In the genomic region with DNA sequence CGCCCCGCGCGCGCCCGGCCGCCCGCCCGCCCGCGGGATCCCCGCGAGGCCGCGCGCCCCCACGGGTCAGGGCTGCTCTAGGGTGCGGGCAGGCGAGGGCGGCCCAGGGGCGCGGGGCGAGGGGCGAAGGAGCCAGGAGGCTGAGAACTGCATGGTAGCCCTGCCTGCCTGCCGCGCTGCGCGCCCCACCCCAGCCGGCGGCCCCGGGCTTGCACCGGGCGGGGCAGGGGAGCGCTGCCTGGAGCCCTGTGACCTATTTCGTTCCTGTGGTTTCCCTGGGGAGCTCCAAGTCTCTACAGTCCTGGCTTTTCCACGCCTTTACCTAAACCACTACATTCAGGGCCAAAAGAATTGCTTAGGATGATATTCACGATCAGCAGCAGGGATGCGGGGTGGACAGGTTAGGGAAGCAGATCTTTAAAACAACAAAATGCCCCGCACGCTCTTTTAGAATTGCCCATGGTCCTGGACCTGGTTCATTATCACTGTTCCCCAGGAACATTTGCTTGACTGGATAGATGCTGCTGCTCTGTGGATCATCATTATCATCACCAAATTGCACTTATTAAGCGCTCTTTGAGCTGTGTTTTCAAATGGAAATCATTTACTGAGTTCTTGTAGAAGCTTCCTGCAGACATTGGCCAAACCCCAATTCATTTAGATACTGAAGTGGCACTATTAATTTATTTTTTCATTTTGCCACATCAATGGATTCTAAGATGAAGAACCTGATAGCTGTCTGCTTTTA, we compare ENCODE assay signal across 13 cellular contexts. TPM values are rescaled to one million over a fixed set of nuclear protein-coding genes. Genes with fewer than 3 reads are reported as not detected.
DNase-seq lines count a peak whose midpoint lies in the region; ATAC-seq and TF ChIP-seq lines count a peak whose summit lies in the region.
"Had no signal": no experiment of that assay in that cellular context is flagged by ENCODE, and none has a peak within 500 bp of the region (broad histone marks: within the 10 kb centered on the region; RNA-seq: fewer than 3 reads in every experiment).

No MANE protein-coding gene starts in this region.

- H3K27ac Mint-ChIP-seq in CD4-positive, alpha-beta T cell: no peak overlapping the region
- no peak overlapping the region for H3K27ac Mint-ChIP-seq in mesothelial cell of epicardium

- H3K27me3 ChIP-seq in CD4-positive, alpha-beta T cell (ENCODE audit: control insufficient read depth, insufficient read depth, low read length): peaks cover 47% of the 10 kb centered on the region

- no peak for ATAC-seq in CD4-positive, alpha-beta T cell (ENCODE audit: poor library complexity)
- no peak for ATAC-seq in GM21367 (IDR thresholded peaks at IDR 0.05; ENCODE audit: unreplicated experiment)

- H3K4me3 ChIP-seq in HEK293 (ENCODE audit: low read depth, low read length): peak overlapping the region; percentile 43

- H3K9me3 Mint-ChIP-seq in CD4-positive, alpha-beta T cell: no peaks in the 10 kb centered on the region
- H3K9me3 Mint-ChIP-seq in mesothelial cell of epicardium: no peaks in the 10 kb centered on the region

- H3K27ac ChIP-seq in CD4-positive, alpha-beta T cell (ENCODE audit: low read depth, low read length): no peak overlapping the region
- H3K27ac ChIP-seq in HEK293 (ENCODE audit: extremely low read depth, low read depth, low read length) (no peak overlapping the region), caudate nucleus (ENCODE audit: low read depth, low read length) (peak overlapping the region; percentile 44)

- H3K36me3 Mint-ChIP-seq in CD4-positive, alpha-beta T cell (ENCODE audit: low read depth): no peaks in the 10 kb centered on the region
- H3K36me3 Mint-ChIP-seq in mesothelial cell of epicardium: no peaks in the 10 kb centered on the region

- H3K4me1 ChIP-seq in HEK293 (ENCODE audit: control insufficient read depth, insufficient read depth, low read length): no peaks in the 10 kb centered on the region

- DNase-seq in CD4-positive, alpha-beta T cell: no peak
- DNase-seq in caudate nucleus (lab: John Stamatoyannopoulos, UW) (peak in 7 of 61 donors; percentile 10 to 58 (median 26)), mesothelial cell of epicardium (ENCODE audit: low spot score in 2 of 2, unreplicated experiment in 2 of 2) (no peak), activated gamma-delta T cell (lab: John Stamatoyannopoulos, UW) (no peak)
- DNase-seq in stimulated activated CD4-positive, alpha-beta T cell treated with anti-CD3 and anti-CD28 coated beads, Interleukin-4, amount 100 ng/mL, for 1 hour: no peak
- DNase-seq in activated CD4-positive, alpha-beta T cell treated with anti-CD3 and anti-CD28 coated beads, Interleukin-2, amount 50 U/mL, for 48 hours: no peak
- DNase-seq: effector CD4-positive, alpha-beta T cell; HCEC 1CT; NCI-H2107; SW 1271 had no signal

- H3K4me1 Mint-ChIP-seq in CD4-positive, alpha-beta T cell (ENCODE audit: low read depth): peaks cover 11% of the 10 kb centered on the region
- peaks cover 10% of the 10 kb centered on the region for H3K4me1 Mint-ChIP-seq in mesothelial cell of epicardium

- intact Hi-C loops in CD4-positive, alpha-beta T cell (cut with DNase I, micrococcal nuclease): no loop called here

- CTCF ChIA-PET in CD4-positive, alpha-beta T cell (lab: Charles Lee): no interaction called here
- CTCF ChIA-PET in HEK293 (lab: Yijun Ruan, JAX): interaction anchor here (0.6 to 1.0 kb wide), 2 partner anchors 10 to 33 kb away, joined by 3 to 5 read pairs; no protein-coding TSS in a partner anchor

- TF ChIP-seq CTCF in CD4-positive, alpha-beta T cell (IDR thresholded peaks at IDR 0.05): no peak
- no peak for TF ChIP-seq CTCF in HEK293 (tag by site-specific recombination; IDR thresholded peaks at IDR 0.05)
- TF ChIP-seq CTCF in mesothelial cell of epicardium (IDR thresholded peaks at IDR 0.05; ENCODE audit: unreplicated experiment): no peak

- H3K9me3 ChIP-seq in CD4-positive, alpha-beta T cell (ENCODE audit: control insufficient read depth, low read length): no peaks in the 10 kb centered on the region
- no peaks in the 10 kb centered on the region for H3K9me3 ChIP-seq in HEK293 (ENCODE audit: control insufficient read depth, insufficient read depth, low read depth, low read length)

- H3K36me3 ChIP-seq in HEK293 (ENCODE audit: control insufficient read depth in 2 of 2, insufficient read depth in 1 of 2, low read length in 2 of 2): no peaks in the 10 kb centered on the region

- POLR2A ChIA-PET in CD4-positive, alpha-beta T cell (lab: Charles Lee): no interaction called here
- POLR2A ChIA-PET in HEK293 (lab: Yijun Ruan, JAX): no interaction called here

- peaks cover 86% of the 10 kb centered on the region for H3K27me3 Mint-ChIP-seq in CD4-positive, alpha-beta T cell
- H3K27me3 Mint-ChIP-seq in mesothelial cell of epicardium (ENCODE audit: low read depth): peaks cover 93% of the 10 kb centered on the region

- peak overlapping the region; percentile 71 for H3K4me3 Mint-ChIP-seq in CD4-positive, alpha-beta T cell
- peak overlapping the region; percentile 55 for H3K4me3 Mint-ChIP-seq in mesothelial cell of epicardium

TF ChIP-seq in HEK293, 187 proteins besides CTCF, POLR2A, EP300 and RAD21 (continues in another document):
- TF ChIP-seq, protein P1, sequence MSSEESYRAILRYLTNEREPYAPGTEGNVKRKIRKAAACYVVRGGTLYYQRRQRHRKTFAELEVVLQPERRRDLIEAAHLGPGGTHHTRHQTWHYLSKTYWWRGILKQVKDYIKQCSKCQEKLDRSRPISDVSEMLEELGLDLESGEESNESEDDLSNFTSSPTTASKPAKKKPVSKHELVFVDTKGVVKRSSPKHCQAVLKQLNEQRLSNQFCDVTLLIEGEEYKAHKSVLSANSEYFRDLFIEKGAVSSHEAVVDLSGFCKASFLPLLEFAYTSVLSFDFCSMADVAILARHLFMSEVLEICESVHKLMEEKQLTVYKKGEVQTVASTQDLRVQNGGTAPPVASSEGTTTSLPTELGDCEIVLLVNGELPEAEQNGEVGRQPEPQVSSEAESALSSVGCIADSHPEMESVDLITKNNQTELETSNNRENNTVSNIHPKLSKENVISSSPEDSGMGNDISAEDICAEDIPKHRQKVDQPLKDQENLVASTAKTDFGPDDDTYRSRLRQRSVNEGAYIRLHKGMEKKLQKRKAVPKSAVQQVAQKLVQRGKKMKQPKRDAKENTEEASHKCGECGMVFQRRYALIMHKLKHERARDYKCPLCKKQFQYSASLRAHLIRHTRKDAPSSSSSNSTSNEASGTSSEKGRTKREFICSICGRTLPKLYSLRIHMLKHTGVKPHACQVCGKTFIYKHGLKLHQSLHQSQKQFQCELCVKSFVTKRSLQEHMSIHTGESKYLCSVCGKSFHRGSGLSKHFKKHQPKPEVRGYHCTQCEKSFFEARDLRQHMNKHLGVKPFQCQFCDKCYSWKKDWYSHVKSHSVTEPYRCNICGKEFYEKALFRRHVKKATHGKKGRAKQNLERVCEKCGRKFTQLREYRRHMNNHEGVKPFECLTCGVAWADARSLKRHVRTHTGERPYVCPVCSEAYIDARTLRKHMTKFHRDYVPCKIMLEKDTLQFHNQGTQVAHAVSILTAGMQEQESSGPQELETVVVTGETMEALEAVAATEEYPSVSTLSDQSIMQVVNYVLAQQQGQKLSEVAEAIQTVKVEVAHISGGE (tag by site-specific recombination; conservative IDR thresholded peaks at IDR 0.05; ENCODE audit: low read depth): no peak
- TF ChIP-seq SP7 (tag by site-specific recombination; IDR thresholded peaks at IDR 0.05): no peak
- no peak for TF ChIP-seq ZFHX2 (tag by site-specific recombination; conservative IDR thresholded peaks at IDR 0.05)
- TF ChIP-seq ZNF837 (tag by site-specific recombination; IDR thresholded peaks at IDR 0.05): no peak
- no peak for TF ChIP-seq ZNF549 (tag by site-specific recombination; IDR thresholded peaks at IDR 0.05)
- TF ChIP-seq ZNF704 (tag by site-specific recombination; IDR thresholded peaks at IDR 0.05): no peak
- TF ChIP-seq, protein P2, sequence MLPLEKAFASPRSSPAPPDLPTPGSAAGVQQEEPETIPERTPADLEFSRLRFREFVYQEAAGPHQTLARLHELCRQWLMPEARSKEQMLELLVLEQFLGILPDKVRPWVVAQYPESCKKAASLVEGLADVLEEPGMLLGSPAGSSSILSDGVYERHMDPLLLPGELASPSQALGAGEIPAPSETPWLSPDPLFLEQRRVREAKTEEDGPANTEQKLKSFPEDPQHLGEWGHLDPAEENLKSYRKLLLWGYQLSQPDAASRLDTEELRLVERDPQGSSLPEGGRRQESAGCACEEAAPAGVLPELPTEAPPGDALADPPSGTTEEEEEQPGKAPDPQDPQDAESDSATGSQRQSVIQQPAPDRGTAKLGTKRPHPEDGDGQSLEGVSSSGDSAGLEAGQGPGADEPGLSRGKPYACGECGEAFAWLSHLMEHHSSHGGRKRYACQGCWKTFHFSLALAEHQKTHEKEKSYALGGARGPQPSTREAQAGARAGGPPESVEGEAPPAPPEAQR (tag by site-specific recombination; IDR thresholded peaks at IDR 0.05): no peak
- peak; percentile 27 for TF ChIP-seq ZBTB26 (tag by site-specific recombination; optimal IDR thresholded peaks at IDR 0.05)

RNA-seq across cellular contexts. Expression of gene GPR12, which starts 0.4 kb away (rescaled TPM):
- total RNA-seq in CD4-positive, alpha-beta T cell: not detected
- not detected in 3 replicates for total RNA-seq in mesothelial cell of epicardium
- total RNA-seq: kidney epithelial cell had no signal
